1 cellular context compared by ENCODE assay signal in the genomic region with DNA sequence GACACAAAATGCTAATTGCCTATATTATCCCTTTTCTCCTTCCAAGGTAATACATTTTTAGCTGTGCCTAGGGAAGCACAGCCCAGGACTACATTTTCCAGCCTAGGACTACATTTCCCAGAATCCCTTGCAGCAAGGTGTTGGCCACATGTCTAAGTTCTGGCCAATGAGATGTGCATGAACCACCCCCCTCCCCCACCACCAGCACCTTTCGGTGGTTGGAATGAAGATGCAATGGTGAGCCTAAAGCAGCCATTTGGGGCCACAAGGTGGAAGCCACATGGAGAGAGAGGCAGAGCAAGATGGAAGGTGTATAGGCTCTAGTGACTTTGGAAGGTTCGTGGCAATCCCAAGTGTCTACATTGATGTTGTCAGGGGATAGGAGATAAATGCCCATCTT.
A peak's percentile ranks its signal among the peaks of the same experiment; 100 is the strongest.
TF ChIP-seq lines count a peak whose summit lies in the region.

No MANE protein-coding gene starts in this region.

TF ChIP-seq in GM12878, 131 proteins besides CTCF, POLR2A, EP300 and RAD21:
- TF ChIP-seq HDAC2 (IDR thresholded peaks at IDR 0.05) (no peak), MEF2B (IDR thresholded peaks at IDR 0.05; ENCODE audit: partially characterized antibody, poor library complexity, severe bottlenecking) (no peak), CHD4 (IDR thresholded peaks at IDR 0.05) (no peak), HCFC1 (IDR thresholded peaks at IDR 0.05; ENCODE audit: low read length) (peak; percentile 72), MYC (IDR thresholded peaks at IDR 0.05; ENCODE audit: insufficient read depth, insufficient read length, insufficient replicate concordance, low read length, severe bottlenecking) (no peak), MYB (IDR thresholded peaks at IDR 0.05; ENCODE audit: borderline replicate concordance, low read depth, low read length) (no peak), NFXL1 (IDR thresholded peaks at IDR 0.05; ENCODE audit: borderline replicate concordance) (no peak), YY1 (IDR thresholded peaks at IDR 0.05; ENCODE audit: low read depth, low read length) (peak; percentile 22; the same call in 1 of the 2 replicates), ZNF207 (IDR thresholded peaks at IDR 0.05; ENCODE audit: borderline replicate concordance) (no peak), CHD2 (IDR thresholded peaks at IDR 0.05; ENCODE audit: borderline replicate concordance, low read depth, low read length) (peak; percentile 29; the same call in 1 of the 2 replicates), SIX5 (IDR thresholded peaks at IDR 0.05; ENCODE audit: low read depth, low read length, severe bottlenecking) (peak; percentile 78), ZNF622 (IDR thresholded peaks at IDR 0.05) (no peak), RFX5 (IDR thresholded peaks at IDR 0.05; ENCODE audit: low read depth, low read length) (no peak), CBX5 (IDR thresholded peaks at IDR 0.05; ENCODE audit: low read depth) (peak; percentile 94), SREBF2 (IDR thresholded peaks at IDR 0.05; ENCODE audit: low read length) (no peak), POLR2AphosphoS5 (IDR thresholded peaks at IDR 0.05; ENCODE audit: low read length) (no peak), MTA3 (IDR thresholded peaks at IDR 0.05; ENCODE audit: borderline replicate concordance, low read length) (no peak), SMARCA5 (IDR thresholded peaks at IDR 0.05) (0 out of 2 replicates have a peak, but pooled peaks have one; percentile 53), RUNX3 (IDR thresholded peaks at IDR 0.05; ENCODE audit: low read length) (peak; percentile 46; the same call in 1 of the 2 replicates), WRNIP1 (IDR thresholded peaks at IDR 0.05; ENCODE audit: borderline replicate concordance, low read depth, low read length) (no peak)
- TF ChIP-seq, protein P1, sequence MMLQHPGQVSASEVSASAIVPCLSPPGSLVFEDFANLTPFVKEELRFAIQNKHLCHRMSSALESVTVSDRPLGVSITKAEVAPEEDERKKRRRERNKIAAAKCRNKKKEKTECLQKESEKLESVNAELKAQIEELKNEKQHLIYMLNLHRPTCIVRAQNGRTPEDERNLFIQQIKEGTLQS (IDR thresholded peaks at IDR 0.05; ENCODE audit: borderline replicate concordance, extremely low read depth, low read depth, low read length), result peak; percentile 54; the same call in 1 of the 2 replicates
- TF ChIP-seq, protein P2, sequence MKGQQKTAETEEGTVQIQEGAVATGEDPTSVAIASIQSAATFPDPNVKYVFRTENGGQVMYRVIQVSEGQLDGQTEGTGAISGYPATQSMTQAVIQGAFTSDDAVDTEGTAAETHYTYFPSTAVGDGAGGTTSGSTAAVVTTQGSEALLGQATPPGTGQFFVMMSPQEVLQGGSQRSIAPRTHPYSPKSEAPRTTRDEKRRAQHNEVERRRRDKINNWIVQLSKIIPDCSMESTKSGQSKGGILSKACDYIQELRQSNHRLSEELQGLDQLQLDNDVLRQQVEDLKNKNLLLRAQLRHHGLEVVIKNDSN (IDR thresholded peaks at IDR 0.05; ENCODE audit: borderline replicate concordance, extremely low read length, insufficient read depth, low read depth, low read length), result peak; percentile 76
- TF ChIP-seq, protein P3, sequence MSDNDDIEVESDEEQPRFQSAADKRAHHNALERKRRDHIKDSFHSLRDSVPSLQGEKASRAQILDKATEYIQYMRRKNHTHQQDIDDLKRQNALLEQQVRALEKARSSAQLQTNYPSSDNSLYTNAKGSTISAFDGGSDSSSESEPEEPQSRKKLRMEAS (IDR thresholded peaks at IDR 0.05; ENCODE audit: low read depth, low read length), result no peak
- TF ChIP-seq, protein P4, sequence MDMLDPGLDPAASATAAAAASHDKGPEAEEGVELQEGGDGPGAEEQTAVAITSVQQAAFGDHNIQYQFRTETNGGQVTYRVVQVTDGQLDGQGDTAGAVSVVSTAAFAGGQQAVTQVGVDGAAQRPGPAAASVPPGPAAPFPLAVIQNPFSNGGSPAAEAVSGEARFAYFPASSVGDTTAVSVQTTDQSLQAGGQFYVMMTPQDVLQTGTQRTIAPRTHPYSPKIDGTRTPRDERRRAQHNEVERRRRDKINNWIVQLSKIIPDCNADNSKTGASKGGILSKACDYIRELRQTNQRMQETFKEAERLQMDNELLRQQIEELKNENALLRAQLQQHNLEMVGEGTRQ (IDR thresholded peaks at IDR 0.05; ENCODE audit: borderline replicate concordance, low read depth, low read length), result peak; percentile 50
TF ChIP-seq in GM12878: peak in this region for 10.
